1 cellular context compared by ENCODE assay signal in genomic region chr22:38107692-38108515, GRCh38.
TF ChIP-seq lines count a peak whose summit lies in the region.

No MANE protein-coding gene starts in this region.

TF ChIP-seq in HepG2, 621 proteins besides CTCF, POLR2A, EP300 and RAD21 (continued from another document and continues in another):
- TF ChIP-seq ZNF207 (IDR thresholded peaks at IDR 0.05; ENCODE audit: borderline replicate concordance), result no peak
- TF ChIP-seq ZEB1 (IDR thresholded peaks at IDR 0.05; ENCODE audit: insufficient replicate concordance, low read depth), result no peak
- TF ChIP-seq ATF1 (CRISPR knock-in tag; IDR thresholded peaks at IDR 0.05), result no peak
- no peak for TF ChIP-seq KLF11 (CRISPR knock-in tag; IDR thresholded peaks at IDR 0.05)
- peak; percentile 55 for TF ChIP-seq SRSF1 (optimal IDR thresholded peaks at IDR 0.05; ENCODE audit: low read depth, low read length)
- no peak for TF ChIP-seq HMGA1 (CRISPR knock-in tag; conservative IDR thresholded peaks at IDR 0.05)
- TF ChIP-seq PAXIP1 (CRISPR knock-in tag; conservative IDR thresholded peaks at IDR 0.05), result peak; percentile 88
- TF ChIP-seq CENPBD1 (CRISPR knock-in tag; IDR thresholded peaks at IDR 0.05; ENCODE audit: borderline replicate concordance, low read depth), result no peak
- peak; percentile 38 for TF ChIP-seq SKI (IDR thresholded peaks at IDR 0.05; ENCODE audit: partially characterized antibody)
- no peak for TF ChIP-seq BATF2 (CRISPR knock-in tag; IDR thresholded peaks at IDR 0.05)
- TF ChIP-seq ZNF225 (CRISPR knock-in tag; IDR thresholded peaks at IDR 0.05), result no peak
- TF ChIP-seq KDM4B (CRISPR knock-in tag; IDR thresholded peaks at IDR 0.05), result no peak
- no peak for TF ChIP-seq TBP (CRISPR knock-in tag; IDR thresholded peaks at IDR 0.05)
- TF ChIP-seq FOSL1 (CRISPR knock-in tag; IDR thresholded peaks at IDR 0.05; ENCODE audit: borderline replicate concordance), result no peak
- no peak; the same call in 1 of the 2 replicates for TF ChIP-seq TFDP2 (CRISPR knock-in tag; IDR thresholded peaks at IDR 0.05)
- TF ChIP-seq PRPF4 (IDR thresholded peaks at IDR 0.05; ENCODE audit: low read depth, low read length, poor library complexity, severe bottlenecking), result no peak
- TF ChIP-seq PHF21A (CRISPR knock-in tag; IDR thresholded peaks at IDR 0.05), result peak; percentile 94
- TF ChIP-seq DPF2 (CRISPR knock-in tag; IDR thresholded peaks at IDR 0.05; ENCODE audit: borderline replicate concordance, low read depth), result no peak
- no peak for TF ChIP-seq EED (CRISPR knock-in tag; IDR thresholded peaks at IDR 0.05)
- TF ChIP-seq FOXC1 (CRISPR knock-in tag; IDR thresholded peaks at IDR 0.05; ENCODE audit: borderline replicate concordance), result no peak
- TF ChIP-seq ZBTB2 (CRISPR knock-in tag; IDR thresholded peaks at IDR 0.05; ENCODE audit: low read depth), result no peak
- no peak for TF ChIP-seq MBNL3 (CRISPR knock-in tag; conservative IDR thresholded peaks at IDR 0.05)
- no peak for TF ChIP-seq ZNF460 (CRISPR knock-in tag; IDR thresholded peaks at IDR 0.05; ENCODE audit: borderline replicate concordance)
- peak; percentile 93 for TF ChIP-seq ZBTB34 (CRISPR knock-in tag; IDR thresholded peaks at IDR 0.05)
- no peak for TF ChIP-seq NFATC3 (CRISPR knock-in tag; IDR thresholded peaks at IDR 0.05)
- TF ChIP-seq E2F1 (CRISPR knock-in tag; IDR thresholded peaks at IDR 0.05), result no peak
- TF ChIP-seq ZNF619 (CRISPR knock-in tag; IDR thresholded peaks at IDR 0.05), result no peak
- no peak for TF ChIP-seq ZBTB1 (CRISPR knock-in tag; IDR thresholded peaks at IDR 0.05; ENCODE audit: borderline replicate concordance)
- TF ChIP-seq ZNF407 (CRISPR knock-in tag; IDR thresholded peaks at IDR 0.05; ENCODE audit: not compliant biosample characterization), result no peak
- TF ChIP-seq ZNF839 (CRISPR knock-in tag; IDR thresholded peaks at IDR 0.05; ENCODE audit: borderline replicate concordance), result no peak
- TF ChIP-seq ASH2L (IDR thresholded peaks at IDR 0.05; ENCODE audit: insufficient read length, low read depth, low read length), result peak; percentile 25
- TF ChIP-seq BCL3 (CRISPR knock-in tag; IDR thresholded peaks at IDR 0.05), result no peak
- no peak for TF ChIP-seq ZMYM3 (CRISPR knock-in tag; IDR thresholded peaks at IDR 0.05)
- TF ChIP-seq PLSCR1 (CRISPR knock-in tag; IDR thresholded peaks at IDR 0.05; ENCODE audit: borderline replicate concordance), result no peak
- TF ChIP-seq ZC3H4 (CRISPR knock-in tag; IDR thresholded peaks at IDR 0.05; ENCODE audit: borderline replicate concordance), result no peak
- no peak for TF ChIP-seq GABPA (IDR thresholded peaks at IDR 0.05; ENCODE audit: low read depth, low read length)
- TF ChIP-seq GABPA (CRISPR knock-in tag; IDR thresholded peaks at IDR 0.05; ENCODE audit: low read depth), result peak; percentile 65
- no peak for TF ChIP-seq CHCHD3 (CRISPR knock-in tag; IDR thresholded peaks at IDR 0.05)
- no peak for TF ChIP-seq RFX1 (IDR thresholded peaks at IDR 0.05)
- no peak for TF ChIP-seq FOXP1 (IDR thresholded peaks at IDR 0.05)
- peak; percentile 21; the same call in 1 of the 2 replicates for TF ChIP-seq FOXP1 (CRISPR knock-in tag; IDR thresholded peaks at IDR 0.05)
- TF ChIP-seq YEATS2 (CRISPR knock-in tag; IDR thresholded peaks at IDR 0.05; ENCODE audit: borderline replicate concordance), result peak; percentile 22; the same call in 1 of the 2 replicates
